1 cellular context compared by ENCODE assay signal in genomic region chr3:117695871-117696270, GRCh38.
TF ChIP-seq lines count a peak whose summit lies in the region.

No MANE protein-coding gene starts in this region.

TF ChIP-seq in A549, 52 proteins besides CTCF, POLR2A, EP300 and RAD21:
- TF ChIP-seq REST (IDR thresholded peaks at IDR 0.05) (no peak), TP53 (CRISPR knock-in tag; IDR thresholded peaks at IDR 0.05) (no peak), JUN (IDR thresholded peaks at IDR 0.05) (no peak), NR3C1 (IDR thresholded peaks at IDR 0.05) (no peak), HOXA7 (CRISPR knock-in tag; IDR thresholded peaks at IDR 0.05) (no peak), KDM1A (IDR thresholded peaks at IDR 0.05; ENCODE audit: low read depth) (no peak)
- TF ChIP-seq, protein P1, sequence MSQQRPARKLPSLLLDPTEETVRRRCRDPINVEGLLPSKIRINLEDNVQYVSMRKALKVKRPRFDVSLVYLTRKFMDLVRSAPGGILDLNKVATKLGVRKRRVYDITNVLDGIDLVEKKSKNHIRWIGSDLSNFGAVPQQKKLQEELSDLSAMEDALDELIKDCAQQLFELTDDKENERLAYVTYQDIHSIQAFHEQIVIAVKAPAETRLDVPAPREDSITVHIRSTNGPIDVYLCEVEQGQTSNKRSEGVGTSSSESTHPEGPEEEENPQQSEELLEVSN (IDR thresholded peaks at IDR 0.05; ENCODE audit: borderline replicate concordance, low read depth), result no peak
- TF ChIP-seq, protein P2, sequence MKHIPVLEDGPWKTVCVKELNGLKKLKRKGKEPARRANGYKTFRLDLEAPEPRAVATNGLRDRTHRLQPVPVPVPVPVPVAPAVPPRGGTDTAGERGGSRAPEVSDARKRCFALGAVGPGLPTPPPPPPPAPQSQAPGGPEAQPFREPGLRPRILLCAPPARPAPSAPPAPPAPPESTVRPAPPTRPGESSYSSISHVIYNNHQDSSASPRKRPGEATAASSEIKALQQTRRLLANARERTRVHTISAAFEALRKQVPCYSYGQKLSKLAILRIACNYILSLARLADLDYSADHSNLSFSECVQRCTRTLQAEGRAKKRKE (CRISPR knock-in tag; IDR thresholded peaks at IDR 0.05; ENCODE audit: low read depth), result no peak
